Comparison of ENCODE assay signal across 18 cellular contexts in genomic region chr19:3269972-3270667, GRCh38. TPM values are rescaled to one million over a fixed set of nuclear protein-coding genes. Genes with fewer than 3 reads are reported as not detected.
DNase-seq lines count a peak whose midpoint lies in the region; ATAC-seq and TF ChIP-seq lines count a peak whose summit lies in the region.
"Had no signal": no experiment of that assay in that cellular context is flagged by ENCODE, and none has a peak within 500 bp of the region (broad histone marks: within the 10 kb centered on the region; RNA-seq: fewer than 3 reads in every experiment).

No MANE protein-coding gene starts in this region.

- H3K4me1 Mint-ChIP-seq in T-cell: peaks cover 7 to 16% (median 10%) of the 10 kb centered on the region in 3 donors

- no peak for TF ChIP-seq EP300 in neural cell (conservative IDR thresholded peaks at IDR 0.05; ENCODE audit: poor library complexity, severe bottlenecking)

- H3K9me3 Mint-ChIP-seq in T-cell: no peaks in the 10 kb centered on the region
- H3K9me3 Mint-ChIP-seq: central memory CD8-positive, alpha-beta T cell had no signal

- peaks cover 67% of the 10 kb centered on the region for H3K79me2 ChIP-seq in neural cell (replicated peaks; ENCODE audit: insufficient read depth, low read length)

- H3K36me3 Mint-ChIP-seq in T-cell: no peaks in the 10 kb centered on the region
- H3K36me3 Mint-ChIP-seq: activated CD4-positive, alpha-beta memory T cell treated with anti-CD3 and anti-CD28 coated beads for 36 hours; activated naive CD8-positive, alpha-beta T cell had no signal

- peak overlapping the region; percentile 95 for H3K27ac ChIP-seq in neural cell (ENCODE audit: low read length)
- H3K27ac ChIP-seq: KMS-11, stomach, tibial nerve had no signal

- no peak for TF ChIP-seq RAD21 in neural cell (conservative IDR thresholded peaks at IDR 0.05)

- H3K4me3 ChIP-seq in adipocyte (ENCODE audit: low read length) (no peak overlapping the region), neural cell (ENCODE audit: low read length) (peak overlapping the region; percentile 62)
- H3K4me3 ChIP-seq: stomach, tibial nerve had no signal

- peak overlapping the region; percentile 73 for H3K4me2 ChIP-seq in neural cell (ENCODE audit: low read length)
- H3K4me2 ChIP-seq: KMS-11 had no signal

- peaks cover 74% of the 10 kb centered on the region for H3K27me3 ChIP-seq in adipocyte (replicated peaks; ENCODE audit: control insufficient read depth, insufficient read depth, low read length)
- no peaks in the 10 kb centered on the region for H3K27me3 ChIP-seq in neural cell (ENCODE audit: insufficient read depth, low read depth, low read length)

- no peaks in the 10 kb centered on the region for H3K4me1 ChIP-seq in adipocyte (ENCODE audit: control insufficient read depth, insufficient read depth, low read length)

- DNase-seq in D341Med (ENCODE audit: low spot score) (peak; percentile 88), NCI-H1694 (lab: John Stamatoyannopoulos, UW) (peak; percentile 53), adipocyte (ENCODE audit: low read depth) (peak; percentile 9), T-cell (no peak)
- DNase-seq in activated effector memory CD4-positive, alpha-beta T cell treated with Interleukin-2 at 50 U/mL for 16 hours: no peak
- DNase-seq: GF-D8, GOT3, NCI-H2107, stomach had no signal

- H4K20me1 ChIP-seq in neural cell (ENCODE audit: insufficient read depth): no peaks in the 10 kb centered on the region

- no peaks in the 10 kb centered on the region for H3F3A ChIP-seq in neural cell (ENCODE audit: insufficient read depth, low read length, poor library complexity, severe bottlenecking)

- CTCF ChIA-PET in T-cell (lab: Charles Lee): interaction anchor here in 1 of 2 donors (1.1 kb wide), 1 partner anchor 32 kb away, joined by 3 read pairs; no protein-coding TSS in a partner anchor

- POLR2A ChIA-PET in T-cell (lab: Charles Lee): no interaction called here

- no peak for ATAC-seq in T-cell (replicated peaks in 1 of 4)
- ATAC-seq in GM19395 (IDR thresholded peaks at IDR 0.05; ENCODE audit: unreplicated experiment): no peak

- no peak overlapping the region for H3K4me3 Mint-ChIP-seq in T-cell
- H3K4me3 Mint-ChIP-seq: activated CD4-positive, alpha-beta memory T cell treated with anti-CD3 and anti-CD28 coated beads for 36 hours; activated naive CD8-positive, alpha-beta T cell; central memory CD8-positive, alpha-beta T cell had no signal

- H3K36me3 ChIP-seq in adipocyte (ENCODE audit: control insufficient read depth, insufficient read depth, low read length, severe bottlenecking): no peaks in the 10 kb centered on the region
- peaks cover 6% of the 10 kb centered on the region for H3K36me3 ChIP-seq in neural cell (ENCODE audit: insufficient read depth, low read length)
- H3K36me3 ChIP-seq: tibial nerve had no signal

- H2AFZ ChIP-seq in neural cell (ENCODE audit: low read depth, low read length): no peak overlapping the region

- no peak for TF ChIP-seq CTCF in neural cell (IDR thresholded peaks at IDR 0.05; ENCODE audit: poor library complexity, severe bottlenecking)

- peaks cover 9% of the 10 kb centered on the region for H3K9me3 ChIP-seq in adipocyte (ENCODE audit: control insufficient read depth, low read length)
- H3K9me3 ChIP-seq in neural cell (ENCODE audit: low read length): no peaks in the 10 kb centered on the region

- H3K9ac ChIP-seq in adipocyte (ENCODE audit: low read length) (no peak overlapping the region), neural cell (ENCODE audit: low read length) (peak overlapping the region; percentile 84)
- H3K9ac ChIP-seq: KMS-11 had no signal

- H3K27me3 Mint-ChIP-seq in T-cell: peaks cover 29 to 39% of the 10 kb centered on the region in 2 donors

- no peaks in the 10 kb centered on the region for H3K9me2 ChIP-seq in neural cell (ENCODE audit: insufficient read depth, low read length)

- no peak overlapping the region for H3K27ac Mint-ChIP-seq in T-cell
- H3K27ac Mint-ChIP-seq: activated CD4-positive, alpha-beta memory T cell treated with anti-CD3 and anti-CD28 coated beads for 36 hours; activated naive CD8-positive, alpha-beta T cell; activated T-helper 2 cell treated with anti-CD3 and anti-CD28 coated beads, Interferon-gamma antibody, Interleukin-2, Interleukin-4, amounts not matched to agents 10 μg/mL and 5 μg/mL and 100 μg/mL, durations not matched to agents 14 hours and 24 hours and 36 hours; progenitor cell of endocrine pancreas had no signal

TF ChIP-seq in neural cell, 6 proteins besides CTCF, POLR2A, EP300 and RAD21:
- TF ChIP-seq SMC3 (conservative IDR thresholded peaks at IDR 0.05; ENCODE audit: poor library complexity): no peak
- TF ChIP-seq EZH2 (IDR thresholded peaks at IDR 0.05; ENCODE audit: borderline replicate concordance, insufficient read depth, low read length, poor library complexity, severe bottlenecking): no peak
- TF ChIP-seq TAF1 (IDR thresholded peaks at IDR 0.05; ENCODE audit: low read depth): no peak
- no peak for TF ChIP-seq MXI1 (conservative IDR thresholded peaks at IDR 0.05; ENCODE audit: poor library complexity, severe bottlenecking)
- TF ChIP-seq POLR2AphosphoS5 (IDR thresholded peaks at IDR 0.05): no peak
- no peak for TF ChIP-seq REST (IDR thresholded peaks at IDR 0.05; ENCODE audit: borderline replicate concordance)

RNA-seq across cellular contexts. Expression of gene CELF5, which starts 45.7 kb away (rescaled TPM):
- 130 and 147 TPM in 2 replicates for polyA plus RNA-seq in neural cell
- polyA minus RNA-seq in neural cell: 103 and 118 TPM in 2 replicates
- 1 to 10 TPM in 1 of 5 donors, under 1 TPM in 3, not detected in 1; 0.23 to 1.9 (median 0.39) TPM for total RNA-seq in T-cell
- total RNA-seq: tibial nerve had no signal

Comparison
In these comparisons a context has a peak if more than half of its experiments do, and no peak if none do; other contexts are left out.
1. DNase-seq: peak in D341Med (single experiment), NCI-H1694 (single experiment) and adipocyte (single experiment); none in activated effector memory CD4-positive, alpha-beta T cell treated with Interleukin-2 at 50 U/mL for 16 hours (single experiment) and T-cell (0 of 34).